ENCODE assay signal across 24 cellular contexts in the genomic region with DNA sequence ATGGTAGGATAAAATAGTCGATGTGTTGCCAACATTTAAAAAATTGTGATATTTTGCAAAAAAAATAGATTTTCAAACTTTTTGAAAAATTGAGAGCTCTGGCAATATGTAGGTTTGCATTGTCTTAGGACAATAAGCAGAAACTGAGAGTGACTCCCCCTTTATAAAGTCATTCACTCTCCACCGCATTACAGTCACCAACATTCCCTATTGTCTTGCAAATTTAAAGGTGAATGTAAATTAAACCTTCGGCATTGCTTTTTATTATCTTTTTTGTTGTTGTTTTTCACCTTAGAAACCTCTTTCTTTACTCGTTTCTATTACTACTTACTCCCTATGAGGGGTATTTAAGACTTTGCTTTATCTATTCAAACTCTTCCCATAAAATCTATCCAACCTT.
"Had no signal": no experiment of that assay in that cellular context is flagged by ENCODE, and none has a peak within 500 bp of the region (broad histone marks: within the 10 kb centered on the region; RNA-seq: fewer than 3 reads in every experiment).

No MANE protein-coding gene starts in this region.

- H3K36me3 Mint-ChIP-seq: mesothelial cell of epicardium, naive B cell had no signal

- H3K4me3 ChIP-seq: colonic mucosa, esophagus squamous epithelium, gastrocnemius medialis, heart right ventricle, left lung, lower lobe of right lung, mucosa of descending colon had no signal

- H3K4me1 Mint-ChIP-seq: endodermal cell, mesothelial cell of epicardium, naive B cell had no signal

- ATAC-seq: effector memory CD8-positive, alpha-beta T cell; esophagus mucosa; gastrocnemius medialis; heart right ventricle; left cardiac atrium; left lung; left ventricle myocardium superior; lower lobe of right lung; mucosa of descending colon had no signal

- H3K9me3 ChIP-seq: colonic mucosa, esophagus squamous epithelium, gastrocnemius medialis, lower lobe of right lung, mucosa of descending colon had no signal

- H3K36me3 ChIP-seq: colonic mucosa, esophagus squamous epithelium, gastrocnemius medialis, heart right ventricle, left lung, lower lobe of right lung had no signal

- H3K4me1 ChIP-seq: colonic mucosa, esophagus squamous epithelium, gastrocnemius medialis, heart right ventricle, left lung, lower lobe of right lung had no signal

- H3K9me3 Mint-ChIP-seq: dendritic cell treated with granulocyte-macrophage colony-stimulating factor and Interleukin-4, amounts not matched to agents 40 ng/mL and 50 ng/mL, for 4 days; endodermal cell had no signal

- H3K4me3 Mint-ChIP-seq: dendritic cell treated with granulocyte-macrophage colony-stimulating factor and Interleukin-4, amounts not matched to agents 40 ng/mL and 50 ng/mL, for 4 days; effector memory CD8-positive, alpha-beta T cell; endodermal cell; mesothelial cell of epicardium; naive B cell had no signal

- H3K27me3 ChIP-seq: colonic mucosa, esophagus squamous epithelium, gastrocnemius medialis, heart right ventricle, left lung had no signal

- H3K27me3 Mint-ChIP-seq: dendritic cell treated with granulocyte-macrophage colony-stimulating factor and Interleukin-4, amounts not matched to agents 40 ng/mL and 50 ng/mL, for 4 days; effector memory CD8-positive, alpha-beta T cell; naive B cell had no signal

- DNase-seq: colonic mucosa; cortex of kidney; effector CD8-positive, alpha-beta T cell; effector memory CD8-positive, alpha-beta T cell; endodermal cell; erythroblast; esophagus squamous epithelium; foreskin fibroblast; foreskin melanocyte; gastrocnemius medialis; glutamatergic neuron; head of caudate nucleus; heart right ventricle; hippocampal formation; left cardiac atrium; left lung; left ventricle myocardium superior; lower lobe of right lung; mucosa of descending colon; naive B cell had no signal

- H3K27ac ChIP-seq: colonic mucosa, epithelial cell of prostate, esophagus squamous epithelium, gastrocnemius medialis, heart right ventricle, left lung, lower lobe of right lung had no signal

- H3K27ac Mint-ChIP-seq: dendritic cell treated with granulocyte-macrophage colony-stimulating factor and Interleukin-4, amounts not matched to agents 40 ng/mL and 50 ng/mL, for 4 days; effector memory CD8-positive, alpha-beta T cell; endodermal cell; mesothelial cell of epicardium; naive B cell had no signal
